Comparison of ENCODE assay signal across 16 cellular contexts in the genomic region with DNA sequence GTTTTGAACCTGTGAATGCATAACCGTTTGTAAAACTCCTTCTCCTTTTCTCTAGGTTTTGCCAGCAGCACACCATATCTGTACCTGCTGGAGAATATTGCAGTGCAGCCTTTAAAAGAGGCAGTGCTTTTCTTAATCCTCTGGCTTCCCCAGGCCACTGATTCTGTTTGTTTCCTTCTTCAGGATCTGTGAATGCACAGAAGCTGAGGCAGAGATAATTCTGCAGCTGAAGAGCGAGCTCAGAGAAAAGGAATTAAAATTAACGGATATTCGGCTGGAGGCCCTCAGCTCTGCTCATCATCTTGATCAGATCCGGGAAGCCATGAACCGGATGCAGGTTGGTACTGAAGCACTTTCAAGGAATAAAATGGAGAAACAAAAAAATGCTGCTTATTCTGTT.
"Had no signal": no experiment of that assay in that cellular context is flagged by ENCODE, and none has a peak within 500 bp of the region (broad histone marks: within the 10 kb centered on the region; RNA-seq: fewer than 3 reads in every experiment).

No MANE protein-coding gene starts in this region.

- H3K4me1 ChIP-seq: ascending aorta, breast epithelium had no signal

- ATAC-seq: activated CD4-positive, CD25-positive, alpha-beta regulatory T cell treated with anti-CD3 and anti-CD28 coated beads, Interleukin-2, amount 50 U/mL, for 24 hours; mucosa of descending colon; sciatic nerve; stimulated activated effector memory CD8-positive, alpha-beta T cell treated with anti-CD3 and anti-CD28 coated beads, Interleukin-12 subunit alpha, Interleukin-12 subunit beta, amount 100 ng/mL, for 72 hours had no signal

- H3K27ac ChIP-seq: ascending aorta, breast epithelium, ovary had no signal

- H3K9me3 ChIP-seq: ascending aorta, breast epithelium, mucosa of descending colon, ovary had no signal

- H3K36me3 ChIP-seq: ascending aorta, breast epithelium, ovary had no signal

- H3K27me3 ChIP-seq: ascending aorta, breast epithelium, ovary had no signal

- H3K4me3 ChIP-seq: ascending aorta, breast epithelium, mucosa of descending colon, ovary, smooth muscle cell had no signal

- DNase-seq: activated CD8-positive, alpha-beta memory T cell treated with anti-CD3 and anti-CD28 coated beads for 24 hours; activated CD8-positive, alpha-beta memory T cell treated with anti-CD3 and anti-CD28 coated beads, Interleukin-2, amount 50 U/mL, for 48 hours; activated effector memory CD4-positive, alpha-beta T cell treated with anti-CD3 and anti-CD28 coated beads, Interleukin-2, amount 50 U/mL, for 16 hours; activated naive CD4-positive, alpha-beta T cell treated with anti-CD3 and anti-CD28 coated beads, Interleukin-2, amount 50 U/mL, for 16 hours; activated T-cell treated with anti-CD3 and anti-CD28 coated beads, Interleukin-2, amount 50 U/mL, for 48 hours; mesenchymal stem cell; mucosa of descending colon; naive B cell; ovary; stimulated activated CD4-positive, alpha-beta T cell treated with anti-CD3 and anti-CD28 coated beads, Interleukin-4, amount 100 ng/mL, for 1 hour had no signal
